Comparison of ENCODE assay signal across 1 cellular context in the genomic region with DNA sequence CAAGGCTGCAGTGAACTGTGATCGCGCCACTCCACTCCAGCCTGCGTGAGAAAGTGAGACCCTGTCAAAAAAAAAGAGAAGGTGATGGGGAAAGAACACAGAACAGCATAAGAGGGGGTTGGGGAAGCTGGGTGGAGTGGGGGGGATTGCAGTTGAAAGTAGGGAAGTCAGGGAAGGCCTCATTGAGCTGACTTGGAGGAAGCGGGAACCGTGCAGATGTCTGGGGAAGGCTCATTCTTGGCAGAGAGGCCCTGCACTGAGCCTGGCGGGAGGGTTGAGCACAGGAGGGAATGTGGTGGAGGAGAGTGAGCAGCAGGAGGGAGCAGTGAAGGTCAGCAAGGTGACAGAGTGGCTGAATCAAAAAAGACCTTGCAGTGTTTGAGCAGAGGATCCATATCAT.
TF ChIP-seq lines count a peak whose summit lies in the region.

No MANE protein-coding gene starts in this region.

TF ChIP-seq in SK-N-SH treated with all-trans-retinoic acid at 6 μM for 48 hours, 23 proteins besides CTCF, POLR2A, EP300 and RAD21 (continued from another document):
- TF ChIP-seq ARNTL (CRISPR knock-in tag; IDR thresholded peaks at IDR 0.05; ENCODE audit: borderline replicate concordance, low read depth) = no peak
- no peak for TF ChIP-seq RARB (CRISPR knock-in tag; IDR thresholded peaks at IDR 0.05)
- no peak for TF ChIP-seq TCF4 (CRISPR knock-in tag; IDR thresholded peaks at IDR 0.05; ENCODE audit: borderline replicate concordance)
- TF ChIP-seq CSDC2 (CRISPR knock-in tag; IDR thresholded peaks at IDR 0.05) = no peak
